8 cellular contexts compared by ENCODE assay signal in the genomic region with DNA sequence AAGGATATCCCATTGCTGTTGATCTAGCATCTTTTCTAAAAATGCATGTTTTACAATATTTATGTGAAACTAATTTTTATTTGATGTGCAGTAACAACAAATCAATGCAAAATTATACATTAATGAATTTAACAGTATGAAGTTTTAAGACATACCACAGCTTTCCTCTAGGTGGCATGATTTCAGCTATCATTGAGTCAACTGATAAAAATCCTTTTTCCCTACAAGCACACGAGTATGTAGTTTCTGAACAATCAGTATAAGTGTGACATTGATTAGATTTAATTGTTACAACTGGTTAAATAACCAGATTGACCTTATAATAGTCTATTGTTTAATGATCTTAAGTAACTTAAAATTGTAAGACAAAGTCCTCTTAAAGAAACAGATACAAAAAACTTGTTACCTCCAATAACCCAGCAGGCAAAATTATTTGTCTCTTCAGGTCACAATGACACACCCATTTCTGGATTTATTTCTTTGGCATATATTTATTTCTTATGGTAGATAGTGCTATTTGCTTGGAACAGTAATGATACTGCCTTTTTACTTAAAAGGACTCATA. TPM values are rescaled to one million over a fixed set of nuclear protein-coding genes. Genes with fewer than 3 reads are reported as not detected.
A peak's percentile ranks its signal among the peaks of the same experiment; 100 is the strongest.
DNase-seq lines count a peak whose midpoint lies in the region; ATAC-seq and TF ChIP-seq lines count a peak whose summit lies in the region.

No MANE protein-coding gene starts in this region.

- no peak overlapping the region for H3K4me3 ChIP-seq in AG10803 (ENCODE audit: low read length)

- H3K27me3 Mint-ChIP-seq in glutamatergic neuron (ENCODE audit: unreplicated experiment), result peaks cover 2% of the 10 kb centered on the region

- no peaks in the 10 kb centered on the region for H3K9me3 Mint-ChIP-seq in glutamatergic neuron (ENCODE audit: unreplicated experiment)

- peak; percentile 45 for DNase-seq in AG10803 (ENCODE audit: low read depth)
- DNase-seq in SK-MEL-5 (ENCODE audit: low read depth, low spot score), result peak; percentile 58
- DNase-seq in glutamatergic neuron, result no peak
- no peak for DNase-seq in ureter (ENCODE audit: low spot score)

- no peak overlapping the region for H3K4me3 Mint-ChIP-seq in glutamatergic neuron (ENCODE audit: unreplicated experiment)

- ATAC-seq in GM18861 (IDR thresholded peaks at IDR 0.05; ENCODE audit: unreplicated experiment) (peak; percentile 63), HG03457 (IDR thresholded peaks at IDR 0.05; ENCODE audit: unreplicated experiment) (peak; percentile 51), GM19023 (IDR thresholded peaks at IDR 0.05; ENCODE audit: unreplicated experiment) (no peak), HG03025 (IDR thresholded peaks at IDR 0.05; ENCODE audit: low FRiP score, unreplicated experiment) (no peak)

- H3K36me3 Mint-ChIP-seq in glutamatergic neuron (ENCODE audit: unreplicated experiment), result no peaks in the 10 kb centered on the region

- in situ Hi-C loops in SK-MEL-5 (cut with HindIII; ENCODE audit: low pct_unique_long_range_greater_than_20kb, low sequenced_read_pairs), result no loop called here

- TF ChIP-seq CTCF in AG10803 (conservative IDR thresholded peaks at IDR 0.05; ENCODE audit: low read length) (peak; percentile 88), glutamatergic neuron (IDR thresholded peaks at IDR 0.05; ENCODE audit: partially characterized antibody, unreplicated experiment) (peak; percentile 84)

- H3K27ac Mint-ChIP-seq in glutamatergic neuron (ENCODE audit: unreplicated experiment), result no peak overlapping the region

- peaks cover 9% of the 10 kb centered on the region for H3K4me1 Mint-ChIP-seq in glutamatergic neuron (ENCODE audit: low read depth, unreplicated experiment)

RNA-seq across cellular contexts. Expression of a gene that starts 5.8 kb away (rescaled TPM):
- total RNA-seq in SK-MEL-5 (2014; rRNA removed; shearing (Covaris generic)), result 1.8 and 2.1 TPM in 2 replicates
- polyA plus RNA-seq in SK-MEL-5 (2015; cell fraction: cytosol; rRNA removed), result 1.4 and 1.8 TPM in 2 replicates
- 0.92 and 1.1 TPM in 2 replicates for polyA plus RNA-seq in SK-MEL-5 (2015; cell fraction: nucleus; rRNA removed)
- total RNA-seq in glutamatergic neuron (ENCODE audit: unreplicated experiment) (2.0 TPM), ureter (17.4 TPM)

RNA-seq across cellular contexts. Expression of a gene that starts 54.3 kb away (rescaled TPM):
- total RNA-seq in SK-MEL-5 (2014; rRNA removed; shearing (Covaris generic)), result 15.1 and 16.2 TPM in 2 replicates
- polyA plus RNA-seq in SK-MEL-5 (2015; cell fraction: cytosol; rRNA removed), result 6.0 and 6.6 TPM in 2 replicates
- polyA plus RNA-seq in SK-MEL-5 (2015; cell fraction: nucleus; rRNA removed), result 10.4 and 12.6 TPM in 2 replicates
- total RNA-seq in glutamatergic neuron (ENCODE audit: unreplicated experiment) (18.0 TPM), ureter (28.9 TPM)

Comparison
In these comparisons a context has a peak if more than half of its experiments do, and no peak if none do; other contexts are left out.
1. DNase-seq: peak in AG10803 (single experiment) and SK-MEL-5 (single experiment); none in glutamatergic neuron (single experiment) and ureter (single experiment).
2. ATAC-seq: peak in GM18861 (single experiment) and HG03457 (single experiment); none in GM19023 (single experiment) and HG03025 (single experiment).